In the genomic region with DNA sequence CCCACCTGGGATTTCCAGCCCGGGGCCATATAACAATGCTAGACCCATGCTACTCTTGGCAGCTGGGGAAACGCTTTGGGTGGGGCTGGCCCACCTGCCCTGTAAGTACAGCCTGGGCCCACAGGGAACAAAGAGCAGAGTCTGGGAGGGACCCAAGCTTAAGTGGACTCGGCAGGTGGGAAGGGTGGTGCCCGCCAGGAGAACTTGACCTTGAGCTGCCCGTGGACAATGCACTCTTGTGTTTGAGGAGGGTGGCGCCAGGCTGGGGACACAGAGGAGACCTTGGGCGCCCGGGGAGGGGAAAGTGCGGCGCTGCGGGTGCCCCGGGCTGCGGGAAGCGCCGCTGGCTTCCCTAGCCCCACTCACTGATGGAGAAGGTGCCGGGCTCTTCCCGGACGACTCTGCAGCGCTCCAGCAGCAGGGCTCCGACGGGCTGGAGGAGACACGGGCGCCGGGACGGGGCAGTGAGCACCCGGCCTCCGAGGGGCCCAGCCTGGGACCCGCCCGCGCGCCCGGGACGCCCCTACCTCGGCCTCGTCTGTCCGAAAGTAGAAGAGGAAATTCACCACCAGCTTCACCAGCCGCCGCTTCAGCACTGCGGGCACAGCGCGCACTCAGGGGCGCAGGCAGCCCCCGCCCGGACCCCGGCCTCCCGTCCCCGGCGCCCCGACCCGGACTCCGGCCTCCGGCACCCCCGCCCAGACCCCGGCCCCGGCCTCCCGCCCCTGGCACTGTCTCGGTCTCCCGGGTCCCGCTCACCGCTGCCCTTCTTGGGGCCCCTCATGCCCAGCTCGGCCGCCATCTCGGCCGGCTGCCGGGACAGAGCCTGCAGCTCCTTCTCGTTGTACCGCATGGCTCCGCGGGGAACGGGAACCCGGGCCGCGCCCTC, we compare ENCODE assay signal across 6 cellular contexts. TPM values are rescaled to one million over a fixed set of nuclear protein-coding genes. Genes with fewer than 3 reads are reported as not detected.
DNase-seq lines count a peak whose midpoint lies in the region; ATAC-seq lines count a peak whose summit lies in the region.

No MANE protein-coding gene starts in this region.

- peaks cover 35% of the 10 kb centered on the region for H3K4me1 Mint-ChIP-seq in T-helper 2 cell treated with Interferon-gamma antibody and Interleukin-4, amounts not matched to agents 5 μg/mL and 100 μg/mL, for 36 hours (ENCODE audit: low read depth)
- peaks cover 42 to 64% (median 58%) of the 10 kb centered on the region in 3 donors for H3K4me1 Mint-ChIP-seq in naive B cell

- no peak for DNase-seq in T-helper 2 cell treated with Interferon-gamma antibody and Interleukin-4, amounts not matched to agents 5 μg/mL and 100 μg/mL, for 36 hours (ENCODE audit: low spot score)
- no peak for DNase-seq in T-helper 2 cell
- peak; percentile 49 for DNase-seq in astrocyte of the hippocampus (ENCODE audit: low read depth, low spot score)
- no peak for DNase-seq in naive B cell
- DNase-seq in ACHN: no peak

- in situ Hi-C loops in ACHN (cut with HindIII; ENCODE audit: low pct_ligation_motif_present, low pct_unique_long_range_greater_than_20kb, low sequenced_read_pairs): loop anchor here (25.0 kb wide), 1 partner anchor 177 kb away; no protein-coding TSS in a partner anchor

- H3K27ac Mint-ChIP-seq in T-helper 2 cell treated with Interferon-gamma antibody and Interleukin-4, amounts not matched to agents 5 μg/mL and 100 μg/mL, for 36 hours: peak overlapping the region; percentile 97
- H3K27ac Mint-ChIP-seq in naive B cell: peak overlapping the region; percentile 83 to 98 (median 98)

- H3K27ac ChIP-seq in KOPT-K1 (ENCODE audit: low read depth, low read length, poor library complexity, severe bottlenecking): peak overlapping the region; percentile 93

- H3K9me3 Mint-ChIP-seq in T-helper 2 cell treated with Interferon-gamma antibody and Interleukin-4, amounts not matched to agents 5 μg/mL and 100 μg/mL, for 36 hours: no peaks in the 10 kb centered on the region
- H3K9me3 Mint-ChIP-seq in naive B cell: peaks cover 0 to 4% (median 0%) of the 10 kb centered on the region in 7 donors

- peaks cover 58% of the 10 kb centered on the region for H3K36me3 ChIP-seq in KOPT-K1 (ENCODE audit: insufficient read depth, low read length)

- H3K36me3 Mint-ChIP-seq in T-helper 2 cell treated with Interferon-gamma antibody and Interleukin-4, amounts not matched to agents 5 μg/mL and 100 μg/mL, for 36 hours (ENCODE audit: low read depth): peaks cover 52% of the 10 kb centered on the region
- H3K36me3 Mint-ChIP-seq in naive B cell: no peaks in the 10 kb centered on the region

- peak; percentile 3 to 13 for ATAC-seq in naive B cell (ENCODE audit: low read depth in 2 of 2)

- no peaks in the 10 kb centered on the region for H3K27me3 Mint-ChIP-seq in T-helper 2 cell treated with Interferon-gamma antibody and Interleukin-4, amounts not matched to agents 5 μg/mL and 100 μg/mL, for 36 hours (ENCODE audit: low read depth)
- no peaks in the 10 kb centered on the region for H3K27me3 Mint-ChIP-seq in naive B cell

- peak overlapping the region; percentile 97 for H3K4me3 Mint-ChIP-seq in T-helper 2 cell treated with Interferon-gamma antibody and Interleukin-4, amounts not matched to agents 5 μg/mL and 100 μg/mL, for 36 hours
- peak overlapping the region; percentile 91 to 100 (median 98) for H3K4me3 Mint-ChIP-seq in naive B cell

- no peaks in the 10 kb centered on the region for H3K9me3 ChIP-seq in KOPT-K1 (ENCODE audit: insufficient read depth, low read length, poor library complexity, severe bottlenecking)

RNA-seq across cellular contexts. Expression of a gene that starts 0.5 kb away (rescaled TPM):
- 100 to 1,000 TPM in 5 of 6 donors, 10 to 100 TPM in 1; 98.9 to 148 (median 126) TPM for polyA plus RNA-seq in naive B cell (ENCODE audit: low read depth in 6 of 6)

RNA-seq across cellular contexts. Expression of a gene that starts 1.0 kb away (rescaled TPM):
- polyA plus RNA-seq in naive B cell (ENCODE audit: low read depth in 6 of 6): 10 to 100 TPM; 13.1 to 37.2 (median 20.3) TPM

RNA-seq across cellular contexts. Expression of a gene that starts 13.5 kb away (rescaled TPM):
- polyA plus RNA-seq in naive B cell (ENCODE audit: low read depth in 6 of 6): not detected

RNA-seq across cellular contexts. Expression of a gene that starts 20.6 kb away (rescaled TPM):
- under 1 TPM in 3 of 6 donors, not detected in 3; 0.41 to 0.87 (median 0.53) TPM for polyA plus RNA-seq in naive B cell (ENCODE audit: low read depth in 6 of 6)

RNA-seq across cellular contexts. Expression of a gene that starts 46.3 kb away (rescaled TPM):
- 1 to 10 TPM in 1 of 6 donors, under 1 TPM in 4, not detected in 1; 0.30 to 1.0 (median 0.49) TPM for polyA plus RNA-seq in naive B cell (ENCODE audit: low read depth in 6 of 6)
